Comparison of ENCODE assay signal across 1 cellular context in genomic region chr20:63980317-63980805, GRCh38.
TF ChIP-seq lines count a peak whose summit lies in the region.

No MANE protein-coding gene starts in this region.

TF ChIP-seq in WTC11, 78 proteins besides CTCF, POLR2A, EP300 and RAD21 (continued from another document):
- TF ChIP-seq ZSCAN18 (CRISPR knock-in tag; IDR thresholded peaks at IDR 0.05) = no peak
- TF ChIP-seq, protein P1, sequence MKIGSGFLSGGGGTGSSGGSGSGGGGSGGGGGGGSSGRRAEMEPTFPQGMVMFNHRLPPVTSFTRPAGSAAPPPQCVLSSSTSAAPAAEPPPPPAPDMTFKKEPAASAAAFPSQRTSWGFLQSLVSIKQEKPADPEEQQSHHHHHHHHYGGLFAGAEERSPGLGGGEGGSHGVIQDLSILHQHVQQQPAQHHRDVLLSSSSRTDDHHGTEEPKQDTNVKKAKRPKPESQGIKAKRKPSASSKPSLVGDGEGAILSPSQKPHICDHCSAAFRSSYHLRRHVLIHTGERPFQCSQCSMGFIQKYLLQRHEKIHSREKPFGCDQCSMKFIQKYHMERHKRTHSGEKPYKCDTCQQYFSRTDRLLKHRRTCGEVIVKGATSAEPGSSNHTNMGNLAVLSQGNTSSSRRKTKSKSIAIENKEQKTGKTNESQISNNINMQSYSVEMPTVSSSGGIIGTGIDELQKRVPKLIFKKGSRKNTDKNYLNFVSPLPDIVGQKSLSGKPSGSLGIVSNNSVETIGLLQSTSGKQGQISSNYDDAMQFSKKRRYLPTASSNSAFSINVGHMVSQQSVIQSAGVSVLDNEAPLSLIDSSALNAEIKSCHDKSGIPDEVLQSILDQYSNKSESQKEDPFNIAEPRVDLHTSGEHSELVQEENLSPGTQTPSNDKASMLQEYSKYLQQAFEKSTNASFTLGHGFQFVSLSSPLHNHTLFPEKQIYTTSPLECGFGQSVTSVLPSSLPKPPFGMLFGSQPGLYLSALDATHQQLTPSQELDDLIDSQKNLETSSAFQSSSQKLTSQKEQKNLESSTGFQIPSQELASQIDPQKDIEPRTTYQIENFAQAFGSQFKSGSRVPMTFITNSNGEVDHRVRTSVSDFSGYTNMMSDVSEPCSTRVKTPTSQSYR (CRISPR knock-in tag; IDR thresholded peaks at IDR 0.05) = no peak
- TF ChIP-seq, protein P2, sequence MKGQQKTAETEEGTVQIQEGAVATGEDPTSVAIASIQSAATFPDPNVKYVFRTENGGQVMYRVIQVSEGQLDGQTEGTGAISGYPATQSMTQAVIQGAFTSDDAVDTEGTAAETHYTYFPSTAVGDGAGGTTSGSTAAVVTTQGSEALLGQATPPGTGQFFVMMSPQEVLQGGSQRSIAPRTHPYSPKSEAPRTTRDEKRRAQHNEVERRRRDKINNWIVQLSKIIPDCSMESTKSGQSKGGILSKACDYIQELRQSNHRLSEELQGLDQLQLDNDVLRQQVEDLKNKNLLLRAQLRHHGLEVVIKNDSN (CRISPR knock-in tag; IDR thresholded peaks at IDR 0.05) = no peak
